Comparison of ENCODE assay signal across 8 cellular contexts in the genomic region with DNA sequence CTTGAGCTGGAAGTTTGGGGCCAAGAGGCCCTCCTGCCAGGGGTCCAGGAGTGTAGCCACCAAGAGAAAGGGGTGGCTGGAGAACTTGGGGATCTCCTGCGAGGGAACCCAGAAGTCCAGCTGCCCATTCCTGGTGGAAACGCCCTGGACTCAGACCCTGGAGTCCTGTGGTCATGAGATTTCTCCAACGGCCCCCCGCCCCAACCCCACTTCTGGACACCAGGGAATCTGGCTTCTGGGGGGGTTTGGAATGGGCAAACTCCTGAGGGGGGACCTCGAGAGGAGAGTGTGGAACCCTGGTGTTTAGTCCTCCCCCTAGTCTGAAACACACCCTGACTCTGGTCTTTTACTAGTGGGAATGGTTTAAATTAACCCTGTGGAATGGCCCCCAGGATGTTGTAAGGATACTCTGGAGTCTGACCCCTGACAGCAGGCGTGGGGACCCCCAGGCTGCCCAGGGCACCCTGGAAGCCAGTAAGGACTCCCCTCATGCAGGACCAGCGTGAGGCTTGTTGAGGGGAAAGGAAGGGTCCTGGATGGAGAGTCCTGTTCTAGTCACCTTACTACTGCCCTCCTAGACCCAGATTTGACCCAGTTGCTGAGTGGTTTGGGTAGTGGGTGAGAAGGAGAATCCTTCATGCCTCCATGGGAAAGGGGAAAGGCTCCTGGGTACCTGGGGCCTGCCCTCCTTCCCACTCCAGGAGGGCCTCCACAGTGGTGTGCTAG. TPM values are rescaled to one million over a fixed set of nuclear protein-coding genes. Genes with fewer than 3 reads are reported as not detected.
DNase-seq lines count a peak whose midpoint lies in the region; ATAC-seq, FAIRE-seq and TF ChIP-seq lines count a peak whose summit lies in the region.

No MANE protein-coding gene starts in this region.

- CTCF ChIA-PET in activated CD8-positive, alpha-beta memory T cell treated with anti-CD3 and anti-CD28 coated beads, Interleukin-2, amount 10 ng/mL, durations not matched to agents 7 days and 5 days (lab: Charles Lee), result interaction anchor here (0.8 to 5.0 kb wide), 17 partner anchors 9 to 368 kb away, joined by 3 to 43 read pairs (median 5); partner anchors contain the start of genes NDUFAF3 and USP4

- no peaks in the 10 kb centered on the region for H3K9me3 Mint-ChIP-seq in activated CD8-positive, alpha-beta memory T cell treated with anti-CD3 and anti-CD28 coated beads, Interleukin-2, amount 10 ng/mL, durations not matched to agents 7 days and 5 days (ENCODE audit: low read depth)

- H3K36me3 ChIP-seq in left ventricle myocardium inferior, result peaks cover 27% of the 10 kb centered on the region
- H3K36me3 ChIP-seq in gastrocnemius medialis, result peaks cover 0 to 29% of the 10 kb centered on the region in 2 donors

- no peak overlapping the region for H3K27ac Mint-ChIP-seq in activated CD8-positive, alpha-beta memory T cell treated with anti-CD3 and anti-CD28 coated beads, Interleukin-2, amount 10 ng/mL, durations not matched to agents 7 days and 5 days

- DNase-seq in left ventricle myocardium inferior, result no peak
- DNase-seq in gastrocnemius medialis, result no peak
- DNase-seq in activated CD8-positive, alpha-beta memory T cell treated with anti-CD3 and anti-CD28 coated beads, Interleukin-2, amount 10 ng/mL, durations not matched to agents 7 days and 5 days, result no peak
- no peak for DNase-seq in frontal cortex (ENCODE audit: low spot score in 2 of 2)
- DNase-seq in left colon, result no peak
- DNase-seq in NCI-H1417 (lab: John Stamatoyannopoulos, UW), result no peak

- no peaks in the 10 kb centered on the region for H3K27me3 Mint-ChIP-seq in activated CD8-positive, alpha-beta memory T cell treated with anti-CD3 and anti-CD28 coated beads, Interleukin-2, amount 10 ng/mL, durations not matched to agents 7 days and 5 days

- TF ChIP-seq POLR2A in gastrocnemius medialis (IDR thresholded peaks at IDR 0.05), result no peak

- H3K4me1 Mint-ChIP-seq in activated CD8-positive, alpha-beta memory T cell treated with anti-CD3 and anti-CD28 coated beads, Interleukin-2, amount 10 ng/mL, durations not matched to agents 7 days and 5 days, result peaks cover 17% of the 10 kb centered on the region

- in situ Hi-C loops in gastrocnemius medialis (cut with MboI; ENCODE audit: low sequenced_read_pairs in 4 of 4), result loop anchor here in 1 of 4 donors (10.0 kb wide), 1 partner anchor 103 kb away; the partner anchor contains the start of gene C3orf62

- H3K27ac ChIP-seq in VCaP (peak overlapping the region; percentile 80), left ventricle myocardium inferior (replicated peaks) (peak overlapping the region; percentile 94), gastrocnemius medialis (peak overlapping the region; percentile 81 to 90 (median 88))

- intact Hi-C loops in left ventricle myocardium inferior (cut with micrococcal nuclease) (loop anchor here (10.0 kb wide), 1 partner anchor 103 kb away; the partner anchor contains the start of gene C3orf62), gastrocnemius medialis (cut with DNase I; ENCODE audit: low total_unique reads) (loop anchor here (1.0 to 2.0 kb wide), 5 partner anchors 39 to 277 kb away; partner anchors contain the start of genes LAMB2 and USP4), left colon (cut with DNase I, micrococcal nuclease) (loop anchor here in 1 of 2 donors (2.0 to 5.0 kb wide), 2 partner anchors 169 to 275 kb away; partner anchors contain the start of gene USP4)

- H3K9me3 ChIP-seq in left ventricle myocardium inferior (replicated peaks), result no peaks in the 10 kb centered on the region
- H3K9me3 ChIP-seq in gastrocnemius medialis, result no peaks in the 10 kb centered on the region

- FAIRE-seq in frontal cortex (lab: Jason Lieb, UNC), result no peak

- H3K4me3 ChIP-seq in GM08714 (ENCODE audit: low read length) (peak overlapping the region; percentile 49; the same call in 1 of the 2 replicates), left ventricle myocardium inferior (peak overlapping the region; percentile 84), gastrocnemius medialis (peak overlapping the region; percentile 59 to 90 (median 82))

- no peaks in the 10 kb centered on the region for H3K36me3 Mint-ChIP-seq in activated CD8-positive, alpha-beta memory T cell treated with anti-CD3 and anti-CD28 coated beads, Interleukin-2, amount 10 ng/mL, durations not matched to agents 7 days and 5 days

- TF ChIP-seq CTCF in VCaP (conservative IDR thresholded peaks at IDR 0.05) (no peak), left ventricle myocardium inferior (IDR thresholded peaks at IDR 0.05; ENCODE audit: borderline replicate concordance) (no peak), gastrocnemius medialis (IDR thresholded peaks at IDR 0.05 in 4 of 5, conservative IDR thresholded peaks at IDR 0.05 in 1 of 5) (no peak)

- H3K4me3 Mint-ChIP-seq in activated CD8-positive, alpha-beta memory T cell treated with anti-CD3 and anti-CD28 coated beads, Interleukin-2, amount 10 ng/mL, durations not matched to agents 7 days and 5 days, result no peak overlapping the region

- H3K27me3 ChIP-seq in left ventricle myocardium inferior (ENCODE audit: low read depth) (no peaks in the 10 kb centered on the region), gastrocnemius medialis (no peaks in the 10 kb centered on the region)

- ATAC-seq in gastrocnemius medialis, result peak; percentile 4 to 7
- no peak for ATAC-seq in activated CD8-positive, alpha-beta memory T cell treated with anti-CD3 and anti-CD28 coated beads, Interleukin-2, amount 10 ng/mL, durations not matched to agents 7 days and 5 days
- no peak for ATAC-seq in left colon

- H3K4me1 ChIP-seq in left ventricle myocardium inferior (peaks cover 70% of the 10 kb centered on the region), gastrocnemius medialis (peaks cover 34 to 35% of the 10 kb centered on the region in 2 donors)

RNA-seq across cellular contexts. Expression of gene KLHDC8B, which starts 0.5 kb away (rescaled TPM):
- total RNA-seq in left ventricle myocardium inferior, result 92.5 TPM
- 10 to 100 TPM; 15.8 to 35.8 (median 26.0) TPM for total RNA-seq in gastrocnemius medialis
- 1 to 10 TPM in 1 of 2 experiments, under 1 TPM in 1; 0.80 to 1.3 TPM for total RNA-seq in activated CD8-positive, alpha-beta memory T cell treated with anti-CD3 and anti-CD28 coated beads, Interleukin-2, amount 10 ng/mL, durations not matched to agents 7 days and 5 days
- 16.3 TPM for total RNA-seq in frontal cortex
- total RNA-seq in left colon, result 10 to 100 TPM in 1 of 2 donors, 1 to 10 TPM in 1; 4.6 to 12.5 TPM

RNA-seq across cellular contexts. Expression of gene CCDC71, which starts 5.8 kb away (rescaled TPM):
- total RNA-seq in left ventricle myocardium inferior (11.9 TPM), gastrocnemius medialis (10 to 100 TPM; 20.0 to 31.0 (median 22.0) TPM), frontal cortex (17.9 TPM), left colon (10 to 100 TPM; 16.3 to 20.3 TPM)
- 10 to 100 TPM; 23.5 to 23.7 TPM for total RNA-seq in activated CD8-positive, alpha-beta memory T cell treated with anti-CD3 and anti-CD28 coated beads, Interleukin-2, amount 10 ng/mL, durations not matched to agents 7 days and 5 days

RNA-seq across cellular contexts. Expression of gene LAMB2, which starts 39.1 kb away (rescaled TPM):
- total RNA-seq in left ventricle myocardium inferior (772 TPM), gastrocnemius medialis (100 to 1,000 TPM; 154 to 355 (median 243) TPM), frontal cortex (30.2 TPM), left colon (100 to 1,000 TPM in 1 of 2 donors, 10 to 100 TPM in 1; 66.1 to 102 TPM)
- total RNA-seq in activated CD8-positive, alpha-beta memory T cell treated with anti-CD3 and anti-CD28 coated beads, Interleukin-2, amount 10 ng/mL, durations not matched to agents 7 days and 5 days, result not detected

RNA-seq across cellular contexts. Expression of gene USP19, which starts 51.3 kb away (rescaled TPM):
- total RNA-seq in left ventricle myocardium inferior, result 62.5 TPM
- 100 to 1,000 TPM; 100 to 188 (median 128) TPM for total RNA-seq in gastrocnemius medialis
- 10 to 100 TPM; 58.3 to 68.6 TPM for total RNA-seq in activated CD8-positive, alpha-beta memory T cell treated with anti-CD3 and anti-CD28 coated beads, Interleukin-2, amount 10 ng/mL, durations not matched to agents 7 days and 5 days
- 44.8 TPM for total RNA-seq in frontal cortex
- 10 to 100 TPM; 66.9 to 67.7 TPM for total RNA-seq in left colon

Comparison
In these comparisons a context has a peak if more than half of its experiments do, and no peak if none do; other contexts are left out.
1. ATAC-seq: peak in gastrocnemius medialis (2 of 2); none in activated CD8-positive, alpha-beta memory T cell treated with anti-CD3 and anti-CD28 coated beads, Interleukin-2, amount 10 ng/mL, durations not matched to agents 7 days and 5 days (single experiment) and left colon (single experiment).
2. RNA of gene LAMB2, which starts 39.1 kb away (total RNA-seq): 772 TPM in left ventricle myocardium inferior (single experiment), 154 to 355 TPM in gastrocnemius medialis, 66.1 to 102 TPM in left colon and 30.2 TPM in frontal cortex (single experiment); not detected in activated CD8-positive, alpha-beta memory T cell treated with anti-CD3 and anti-CD28 coated beads, Interleukin-2, amount 10 ng/mL, durations not matched to agents 7 days and 5 days; every median in the first group is over 10 times any median in the second.
3. Peak in every context shown above with its lines, with median percentiles within 50 percentile points of each other: H3K4me3 ChIP-seq and H3K27ac ChIP-seq.